Comparison of ENCODE assay signal across 8 cellular contexts in the genomic region with DNA sequence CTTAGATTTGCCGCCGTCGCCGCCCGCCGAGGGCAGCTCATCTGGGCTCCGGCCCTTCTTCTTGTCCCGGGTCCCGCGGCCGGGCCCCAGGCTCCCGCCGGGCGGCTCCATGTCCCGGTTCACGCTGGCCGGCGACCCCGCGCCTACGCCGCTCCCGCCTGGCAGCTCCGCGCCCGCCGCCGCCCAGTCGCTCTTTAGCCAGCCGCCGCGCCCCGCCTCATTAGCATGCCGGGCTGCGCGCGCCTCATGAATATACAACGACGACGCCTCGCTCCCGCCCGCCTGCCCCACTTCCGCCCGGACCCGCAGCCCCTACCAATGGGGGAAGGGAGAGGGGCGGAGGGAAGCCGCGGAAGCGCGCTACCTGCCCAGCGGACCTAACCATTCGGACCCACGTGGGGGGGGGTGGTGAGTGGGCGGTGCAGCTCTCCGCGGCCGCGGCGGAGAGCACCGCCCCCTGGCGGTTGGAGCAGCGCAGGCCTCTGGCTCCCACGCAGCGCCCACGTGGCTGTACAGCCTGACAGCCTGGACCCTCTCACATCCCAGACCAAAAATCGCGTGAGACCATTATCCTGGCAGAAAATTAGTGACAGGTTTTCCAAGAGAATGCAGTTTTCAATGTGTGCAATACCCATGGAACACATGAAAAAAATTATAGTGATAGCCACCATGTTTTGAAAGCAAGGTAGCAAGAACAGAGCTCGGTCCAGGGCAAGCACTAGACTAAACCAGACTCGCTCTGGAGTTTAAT. TPM values are rescaled to one million over a fixed set of nuclear protein-coding genes. Genes with fewer than 3 reads are reported as not detected.
A peak's percentile ranks its signal among the peaks of the same experiment; 100 is the strongest.
DNase-seq lines count a peak whose midpoint lies in the region; TF ChIP-seq lines count a peak whose summit lies in the region.

A gene (minus strand): TSS at position 197 of the 751 bp plus-strand sequence. CDS start 86 bp downstream, at position 111.

- H2BK15ac ChIP-seq in mesenchymal stem cell (ENCODE audit: low read depth, poor library complexity, severe bottlenecking) = peak within 1 kb of the TSS; percentile 78

- no peaks in the 10 kb centered on the region for H3K9me3 ChIP-seq in Caco-2
- H3K9me3 ChIP-seq in effector memory CD4-positive, alpha-beta T cell (ENCODE audit: control insufficient read depth, low read length) = no peaks in the 10 kb centered on the region
- H3K9me3 ChIP-seq in mesenchymal stem cell (ENCODE audit: control insufficient read depth, low read length) = no peaks in the 10 kb centered on the region

- peaks cover under 1% of the 10 kb centered on the region for H3K79me1 ChIP-seq in mesenchymal stem cell (replicated peaks; ENCODE audit: low read length, poor library complexity, severe bottlenecking)

- peak within 1 kb of the TSS in 1 of 2 experiments; percentile 37 for H3K4ac ChIP-seq in mesenchymal stem cell (ENCODE audit: low read depth in 1 of 2, low read length in 2 of 2)

- H3K4me1 ChIP-seq in Caco-2 (peaks cover 29% of the 10 kb centered on the region), mesenchymal stem cell (ENCODE audit: control insufficient read depth, insufficient read depth, low read depth, low read length) (no peaks in the 10 kb centered on the region)
- peaks cover 17% of the 10 kb centered on the region for H3K4me1 ChIP-seq in effector memory CD4-positive, alpha-beta T cell (ENCODE audit: control insufficient read depth, insufficient read depth, low read length, poor library complexity, severe bottlenecking)

- H3K9me3 Mint-ChIP-seq in Caco-2 (ENCODE audit: unreplicated experiment) = no peaks in the 10 kb centered on the region

- intact Hi-C loops in Caco-2 (cut with micrococcal nuclease; ENCODE audit: unreplicated experiment) = loop anchor here (1.0 kb wide), 6 partner anchors 11 to 55 kb away; a partner anchor contains a TSS

- H2BK120ac ChIP-seq in mesenchymal stem cell (ENCODE audit: low read depth, low read length) = no peak within 1 kb of the TSS

- peak within 1 kb of the TSS in 1 of 2 experiments; percentile 60 for H3K23ac ChIP-seq in mesenchymal stem cell (ENCODE audit: low read length in 2 of 2)

- peaks cover 13% of the 10 kb centered on the region for H3K4me1 Mint-ChIP-seq in Caco-2 (ENCODE audit: low read depth, unreplicated experiment)

- peak; percentile 95 to 97 for TF ChIP-seq CTCF in Caco-2 (IDR thresholded peaks at IDR 0.05; ENCODE audit: insufficient read depth in 1 of 2, low read depth in 1 of 2, low read length in 1 of 2, severe bottlenecking in 1 of 2, unreplicated experiment in 1 of 2)
- TF ChIP-seq CTCF in GM20000 (IDR thresholded peaks at IDR 0.05; ENCODE audit: extremely low read depth, missing control alignments) = peak; percentile 86

- peak within 1 kb of the TSS in 1 of 2 experiments; percentile 47 for H3K18ac ChIP-seq in mesenchymal stem cell (ENCODE audit: low read depth in 1 of 2, low read length in 2 of 2)

- DNase-seq in Caco-2 (peak; percentile 98), GM20000 (ENCODE audit: low spot score) (peak; percentile 96), HT-29 (ENCODE audit: low spot score) (peak; percentile 94), mesenchymal stem cell (peak; percentile 96)
- DNase-seq in NK-92 treated with Interleukin-12 subunit alpha and Interleukin-12 subunit beta, amount 100 ng/mL, for 24 hours (lab: John Stamatoyannopoulos, UW) = peak; percentile 98
- DNase-seq in activated CD8-positive, alpha-beta memory T cell treated with anti-CD3 and anti-CD28 coated beads for 24 hours = peak; percentile 99
- DNase-seq in effector memory CD4-positive, alpha-beta T cell = peak; percentile 96 to 97 (median 97)
- peak; percentile 99 for DNase-seq in stimulated activated CD8-positive, alpha-beta memory T cell treated with anti-CD3 and anti-CD28 coated beads, Interleukin-12 subunit alpha, Interleukin-12 subunit beta, amount 100 ng/mL, for 4 hours (ENCODE audit: low read depth)

- no peak within 1 kb of the TSS for H3K14ac ChIP-seq in mesenchymal stem cell (ENCODE audit: low read length in 2 of 2)

- no peak within 1 kb of the TSS for H2AK5ac ChIP-seq in mesenchymal stem cell (ENCODE audit: low read length, severe bottlenecking)

- H3K27me3 ChIP-seq in Caco-2 (replicated peaks; ENCODE audit: control insufficient read depth, insufficient read depth, low read length) (no peaks in the 10 kb centered on the region), mesenchymal stem cell (ENCODE audit: control insufficient read depth in 1 of 2, insufficient read depth in 1 of 2, low read length in 2 of 2) (no peaks in the 10 kb centered on the region)
- H3K27me3 ChIP-seq in effector memory CD4-positive, alpha-beta T cell (replicated peaks; ENCODE audit: control insufficient read depth, insufficient read depth, low read length, poor library complexity, severe bottlenecking) = no peaks in the 10 kb centered on the region

- H4K91ac ChIP-seq in mesenchymal stem cell (ENCODE audit: low read length) = no peak within 1 kb of the TSS

- peak within 1 kb of the TSS; percentile 90 for H3K27ac ChIP-seq in effector memory CD4-positive, alpha-beta T cell (ENCODE audit: insufficient read depth, low read length, poor library complexity, severe bottlenecking)
- peak within 1 kb of the TSS; percentile 24 for H3K27ac ChIP-seq in mesenchymal stem cell (ENCODE audit: low read length, poor library complexity, severe bottlenecking)

- peaks cover 52% of the 10 kb centered on the region for H3K36me3 Mint-ChIP-seq in Caco-2 (ENCODE audit: insufficient read depth, unreplicated experiment)

- H3K4me2 ChIP-seq in mesenchymal stem cell (ENCODE audit: low read length, poor library complexity, severe bottlenecking) = peak within 1 kb of the TSS; percentile 70

- H3K4me3 ChIP-seq in Caco-2 (ENCODE audit: low read depth, low read length) (peak within 1 kb of the TSS; percentile 87), mesenchymal stem cell (ENCODE audit: insufficient read depth in 1 of 2, low read depth in 1 of 2, low read length in 2 of 2) (peak within 1 kb of the TSS; percentile 81 to 93)
- H3K4me3 ChIP-seq in effector memory CD4-positive, alpha-beta T cell (ENCODE audit: insufficient read depth, low read depth, low read length, poor library complexity, severe bottlenecking) = peak within 1 kb of the TSS; percentile 95

- H3K9ac ChIP-seq in mesenchymal stem cell (ENCODE audit: low read length) = peak within 1 kb of the TSS; percentile 91

- peak within 1 kb of the TSS; percentile 66 for H2AFZ ChIP-seq in mesenchymal stem cell (ENCODE audit: low read depth, low read length)

- BruUV-seq in Caco-2 (replicated peaks; lab: Mats Ljungman, UMichigan) = no TSS peak

- POLR2A ChIA-PET in Caco-2 (lab: Charles Lee) = interaction anchor here (0.5 to 2.6 kb wide), 8 partner anchors 11 to 986 kb away, joined by 3 to 57 read pairs (median 3); a partner anchor contains a TSS

- H3K4me3 Mint-ChIP-seq in Caco-2 (ENCODE audit: unreplicated experiment) = peak within 1 kb of the TSS; percentile 89

- peak within 1 kb of the TSS; percentile 85 for H2BK5ac ChIP-seq in mesenchymal stem cell (ENCODE audit: low read depth, low read length, poor library complexity, severe bottlenecking)

- H3K27me3 Mint-ChIP-seq in Caco-2 (ENCODE audit: insufficient read depth, unreplicated experiment) = no peaks in the 10 kb centered on the region

- H4K8ac ChIP-seq in mesenchymal stem cell (ENCODE audit: low read length) = no peak within 1 kb of the TSS

- H2BK12ac ChIP-seq in mesenchymal stem cell (ENCODE audit: low read length in 2 of 2) = no peak within 1 kb of the TSS

- WGBS in mesenchymal stem cell = 4% methylated on average over 43 of the region's 70 CpGs

- H3K36me3 ChIP-seq in Caco-2 (ENCODE audit: control insufficient read depth, insufficient read depth, low read length) (peaks cover 2% of the 10 kb centered on the region; the same call in 1 of the 2 replicates), mesenchymal stem cell (ENCODE audit: control insufficient read depth in 1 of 2, insufficient read depth in 2 of 2, low read depth in 1 of 2, low read length in 2 of 2) (peaks cover 19 to 38% of the 10 kb centered on the region in 2 experiments)
- H3K36me3 ChIP-seq in effector memory CD4-positive, alpha-beta T cell (ENCODE audit: control insufficient read depth, insufficient read depth, low read length) = peaks cover 18% of the 10 kb centered on the region

- CTCF ChIA-PET in Caco-2 (lab: Charles Lee) = interaction anchor here (0.7 to 3.2 kb wide), 14 partner anchors 10 to 1403 kb away, joined by 3 to 190 read pairs (median 7); a partner anchor contains a TSS

- H3K27ac Mint-ChIP-seq in Caco-2 (ENCODE audit: unreplicated experiment) = peak within 1 kb of the TSS; percentile 96

RNA-seq across cellular contexts. Expression of the gene that starts here (rescaled TPM):
- total RNA-seq in Caco-2 (2022) = 161 and 167 TPM in 2 replicates
- total RNA-seq in HT-29 (2014; rRNA removed; shearing (Covaris generic)) = 52.1 and 74.7 TPM in 2 replicates
- polyA plus RNA-seq in mesenchymal stem cell (2013, experiment 1 of 2) = 20.3 TPM
- 19.1 TPM for polyA plus RNA-seq in mesenchymal stem cell (2013, experiment 2 of 2)

Comparison
In these comparisons a context has a peak if more than half of its experiments do, and no peak if none do; other contexts are left out.
1. Peak in every context shown above with its lines: DNase-seq, H3K4me3 ChIP-seq and H3K27ac ChIP-seq.